10 cellular contexts compared by ENCODE assay signal in the genomic region with DNA sequence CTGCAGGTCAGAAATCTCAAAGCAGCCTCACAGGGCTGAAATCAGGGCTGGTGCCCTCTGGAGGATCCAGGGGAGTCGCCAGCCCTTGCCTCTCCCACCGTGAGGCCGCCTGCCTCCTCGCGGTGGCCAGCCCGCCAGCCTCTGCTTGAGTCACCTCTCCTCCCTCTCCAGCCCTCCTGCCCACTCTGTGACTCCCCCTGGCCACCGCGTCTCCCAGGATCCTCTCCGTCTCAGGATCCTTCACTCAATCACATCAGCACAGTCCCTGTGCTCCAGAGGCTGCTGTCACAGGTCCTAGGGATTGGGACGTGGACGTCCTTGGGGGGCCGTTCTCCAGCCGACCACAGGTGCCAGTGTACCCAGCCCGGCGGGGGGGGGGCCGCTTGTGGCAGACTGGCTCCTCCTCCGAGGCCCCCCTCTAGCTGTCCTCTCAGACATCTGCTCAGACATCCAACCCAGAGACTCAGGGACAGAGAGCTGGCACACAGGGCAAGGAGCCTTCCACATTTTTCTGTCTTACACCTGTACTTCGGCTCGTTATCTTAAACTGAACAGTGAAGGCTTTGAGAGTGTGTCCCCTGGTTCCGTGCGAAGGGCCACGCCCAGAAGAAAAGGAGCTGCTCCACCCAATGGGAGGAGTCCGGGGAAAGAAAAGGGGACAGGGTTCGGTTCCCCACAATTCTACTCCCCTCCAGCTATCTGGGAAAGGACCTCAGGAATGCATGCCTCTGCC. TPM values are rescaled to one million over a fixed set of nuclear protein-coding genes. Genes with fewer than 3 reads are reported as not detected.
DNase-seq lines count a peak whose midpoint lies in the region; ATAC-seq, FAIRE-seq and TF ChIP-seq lines count a peak whose summit lies in the region.
"Had no signal": no experiment of that assay in that cellular context is flagged by ENCODE, and none has a peak within 500 bp of the region (broad histone marks: within the 10 kb centered on the region; RNA-seq: fewer than 3 reads in every experiment).

No MANE protein-coding gene starts in this region.

- no peak overlapping the region for H4K91ac ChIP-seq in H1 (replicated peaks; ENCODE audit: insufficient read length, low read length)

- H3K27ac ChIP-seq in H1 (ENCODE audit: low read depth, low read length) (no peak overlapping the region), osteoblast (ENCODE audit: low read depth, low read length) (no peak overlapping the region)

- H2BK5ac ChIP-seq in H1 (ENCODE audit: low read depth, low read length), result no peak overlapping the region

- H3K23me2 ChIP-seq in H1 (ENCODE audit: low read depth, low read length), result peaks cover 7% of the 10 kb centered on the region; the same call in 1 of the 2 replicates

- H3K23ac ChIP-seq in H1 (ENCODE audit: insufficient read length), result no peak overlapping the region

- TF ChIP-seq EP300 in H1 (IDR thresholded peaks at IDR 0.05; ENCODE audit: borderline replicate concordance in 1 of 2, low read depth in 2 of 2, low read length in 2 of 2), result no peak

- 56% methylated on average over 23 of the region's 24 CpGs; no CpG with 5 or more reads in 1 of the 2 experiments for WGBS in H1 (ENCODE audit: extremely low coverage in 1 of 2, insufficient coverage in 1 of 2, insufficient read length in 1 of 2, insufficient replicate concordance in 2 of 2, low coverage in 1 of 2, low lambda C conversion rate in 2 of 2, missing lambda C conversion rate in 1 of 2), 2 experiments

- H3K4me1 ChIP-seq in ES-I3 (ENCODE audit: insufficient read depth, low read length) (peaks cover 5% of the 10 kb centered on the region; the same call in 1 of the 2 replicates), H1 (replicated peaks in 1 of 4; ENCODE audit: control insufficient read depth in 3 of 4, insufficient read depth in 4 of 4, low read length in 3 of 4) (peaks cover 0 to 7% (median 4%) of the 10 kb centered on the region in 4 experiments; a peak in 5 of 7 replicates), osteoblast (ENCODE audit: insufficient read depth, low read length) (no peaks in the 10 kb centered on the region)

- peak; percentile 0 for DNase-seq in NCI-H524 treated with DMSO at 0.1 percent for 48 hours (lab: John Stamatoyannopoulos, UW)
- peak; percentile 15 to 76 for DNase-seq in H1 (ENCODE audit: low read depth in 1 of 2, low spot score in 2 of 2)
- no peak for DNase-seq in osteoblast (ENCODE audit: insufficient read length, low spot score, missing footprints)
- no peak for DNase-seq in GM12891 (ENCODE audit: insufficient read length, low spot score)
- DNase-seq in activated T-helper 1 cell treated with anti-CD3 and anti-CD28 coated beads, Interleukin-12 subunit alpha, Interleukin-12 subunit beta, Interleukin-2, Interleukin-4 antibody, amounts not matched to agents 30 ng/mL and 10 ng/mL and 1 ng/mL, durations not matched to agents 14 hours and 24 hours and 36 hours (ENCODE audit: low spot score), result no peak
- DNase-seq: activated B cell treated with CpG ODN at 0.5 μM for 24 hours; activated gamma-delta T cell treated with Interleukin-2 at 50 U/mL for 16 hours; effector CD8-positive, alpha-beta T cell had no signal

- H3K9me3 ChIP-seq in ES-I3 (ENCODE audit: control insufficient read depth, insufficient read depth, low read length) (no peaks in the 10 kb centered on the region), H1 (ENCODE audit: insufficient read depth in 2 of 2, low read depth in 1 of 2, low read length in 1 of 2) (no peaks in the 10 kb centered on the region; a peak in 1 of 4 replicates), osteoblast (ENCODE audit: low read depth, low read length) (no peaks in the 10 kb centered on the region)

- H2BK12ac ChIP-seq in H1 (ENCODE audit: low read depth, low read length), result no peak overlapping the region

- peaks cover 0 to 6% of the 10 kb centered on the region in 2 experiments for H4K20me1 ChIP-seq in H1 (replicated peaks in 1 of 2; ENCODE audit: control insufficient read depth in 1 of 2, insufficient read depth in 2 of 2, low read length in 2 of 2)
- no peaks in the 10 kb centered on the region for H4K20me1 ChIP-seq in osteoblast (ENCODE audit: insufficient read depth, low read length)

- no peak overlapping the region for H3K4ac ChIP-seq in H1 (replicated peaks; ENCODE audit: insufficient read length, low read depth, low read length)

- H3K36me3 ChIP-seq in ES-I3 (ENCODE audit: insufficient read depth, low read length), result no peaks in the 10 kb centered on the region
- H3K36me3 ChIP-seq in H1 (ENCODE audit: control insufficient read depth in 2 of 4, insufficient read depth in 4 of 4, low read length in 3 of 4), result no peaks in the 10 kb centered on the region
- no peaks in the 10 kb centered on the region for H3K36me3 ChIP-seq in osteoblast (ENCODE audit: insufficient read depth, low read length)

- H3K9ac ChIP-seq in ES-I3 (ENCODE audit: low read depth, low read length) (peak overlapping the region; percentile 16; the same call in 1 of the 2 replicates), H1 (replicated peaks in 1 of 4; ENCODE audit: extremely low read depth in 1 of 4, low read depth in 3 of 4, low read length in 3 of 4) (no peak overlapping the region)

- intact Hi-C loops in activated T-helper 1 cell treated with anti-CD3 and anti-CD28 coated beads, Interleukin-12 subunit alpha, Interleukin-12 subunit beta, Interleukin-2, Interleukin-4 antibody, amounts not matched to agents 30 ng/mL and 10 ng/mL and 1 ng/mL, durations not matched to agents 14 hours and 24 hours and 36 hours (cut with micrococcal nuclease), result no loop called here

- TF ChIP-seq POLR2A in H1 (IDR thresholded peaks at IDR 0.05; ENCODE audit: control extremely low read depth in 1 of 2, low read depth in 2 of 2, low read length in 2 of 2) (no peak), GM12891 (IDR thresholded peaks at IDR 0.05; ENCODE audit: low read depth, low read length) (no peak)

- H2AK5ac ChIP-seq in H1 (ENCODE audit: low read depth, low read length), result no peak overlapping the region

- H3K4me1 Mint-ChIP-seq in activated T-helper 1 cell treated with anti-CD3 and anti-CD28 coated beads, Interleukin-12 subunit alpha, Interleukin-12 subunit beta, Interleukin-2, Interleukin-4 antibody, amounts not matched to agents 30 ng/mL and 10 ng/mL and 1 ng/mL, durations not matched to agents 14 hours and 24 hours and 36 hours (ENCODE audit: low read depth), result peaks cover under 1% of the 10 kb centered on the region
- H3K4me1 Mint-ChIP-seq: activated B cell treated with CpG ODN at 0.5 μM for 24 hours had no signal

- H3K18ac ChIP-seq in H1 (ENCODE audit: extremely low read depth, low read length), result no peak overlapping the region; the same call in 1 of the 2 replicates

- H3K4me2 ChIP-seq in H1 (ENCODE audit: insufficient read depth in 1 of 2, low read depth in 2 of 2, low read length in 2 of 2), result peak overlapping the region; percentile 5 to 32; a peak in 2 of 4 replicates
- no peak overlapping the region for H3K4me2 ChIP-seq in osteoblast (ENCODE audit: insufficient read depth, low read length)

- H3K9me3 Mint-ChIP-seq in activated T-helper 1 cell treated with anti-CD3 and anti-CD28 coated beads, Interleukin-12 subunit alpha, Interleukin-12 subunit beta, Interleukin-2, Interleukin-4 antibody, amounts not matched to agents 30 ng/mL and 10 ng/mL and 1 ng/mL, durations not matched to agents 14 hours and 24 hours and 36 hours, result no peaks in the 10 kb centered on the region
- H3K9me3 Mint-ChIP-seq: activated B cell treated with CpG ODN at 0.5 μM for 24 hours had no signal

- H2AFZ ChIP-seq in H1 (ENCODE audit: low read length) (peak overlapping the region; percentile 79; the same call in 1 of the 2 replicates), osteoblast (ENCODE audit: low read length) (no peak overlapping the region)

- H3K36me3 Mint-ChIP-seq in activated T-helper 1 cell treated with anti-CD3 and anti-CD28 coated beads, Interleukin-12 subunit alpha, Interleukin-12 subunit beta, Interleukin-2, Interleukin-4 antibody, amounts not matched to agents 30 ng/mL and 10 ng/mL and 1 ng/mL, durations not matched to agents 14 hours and 24 hours and 36 hours (ENCODE audit: low read depth), result no peaks in the 10 kb centered on the region

- H3K27me3 Mint-ChIP-seq in activated T-helper 1 cell treated with anti-CD3 and anti-CD28 coated beads, Interleukin-12 subunit alpha, Interleukin-12 subunit beta, Interleukin-2, Interleukin-4 antibody, amounts not matched to agents 30 ng/mL and 10 ng/mL and 1 ng/mL, durations not matched to agents 14 hours and 24 hours and 36 hours (ENCODE audit: insufficient read depth), result peaks cover 12% of the 10 kb centered on the region

- no peak overlapping the region for H4K5ac ChIP-seq in H1 (ENCODE audit: insufficient read length, low read depth, low read length)

- peak; percentile 36 to 67 (median 65) for TF ChIP-seq CTCF in H1 (IDR thresholded peaks at IDR 0.05; ENCODE audit: control extremely low read depth in 1 of 3, insufficient read depth in 1 of 3, low read depth in 1 of 3, low read length in 3 of 3)
- TF ChIP-seq CTCF in osteoblast (IDR thresholded peaks at IDR 0.05; ENCODE audit: extremely low read depth, low read depth, low read length), result peak; percentile 17

- H4K8ac ChIP-seq in H1 (ENCODE audit: extremely low read depth, insufficient read depth, low read length), result 0 out of 2 replicates have a peak overlapping the region, but pooled peaks have one; percentile 31

- no peaks in the 10 kb centered on the region for H3K79me2 ChIP-seq in H1 (ENCODE audit: control insufficient read depth in 1 of 2, insufficient read depth in 2 of 2, low read length in 2 of 2)
- no peaks in the 10 kb centered on the region for H3K79me2 ChIP-seq in osteoblast (ENCODE audit: insufficient read depth, low read length)

- CTCF ChIA-PET in H1 (lab: Charles Lee; ENCODE audit: partially characterized antibody), result interaction anchor here (0.8 to 2.7 kb wide), 4 partner anchors 9 to 131 kb away, joined by 5 to 12 read pairs (median 8); partner anchors contain the start of gene PPP2R2D

- no peak overlapping the region for H2BK120ac ChIP-seq in H1 (replicated peaks; ENCODE audit: low read depth, low read length)

- no peak overlapping the region for H3K4me3 Mint-ChIP-seq in activated T-helper 1 cell treated with anti-CD3 and anti-CD28 coated beads, Interleukin-12 subunit alpha, Interleukin-12 subunit beta, Interleukin-2, Interleukin-4 antibody, amounts not matched to agents 30 ng/mL and 10 ng/mL and 1 ng/mL, durations not matched to agents 14 hours and 24 hours and 36 hours
- H3K4me3 Mint-ChIP-seq: activated B cell treated with CpG ODN at 0.5 μM for 24 hours had no signal

- POLR2A ChIA-PET in H1 (lab: Charles Lee; ENCODE audit: partially characterized antibody), result interaction anchor here (0.7 to 2.0 kb wide), 3 partner anchors 10 to 132 kb away, joined by 3 to 12 read pairs (median 4); partner anchors contain the start of gene PPP2R2D

- no peak for FAIRE-seq in H1 (lab: Jason Lieb, UNC)
- no peak for FAIRE-seq in GM12891 (lab: Jason Lieb, UNC)

- H2BK15ac ChIP-seq in H1 (ENCODE audit: low read length), result no peak overlapping the region; the same call in 1 of the 2 replicates

- no peak overlapping the region for H3K27ac Mint-ChIP-seq in activated T-helper 1 cell treated with anti-CD3 and anti-CD28 coated beads, Interleukin-12 subunit alpha, Interleukin-12 subunit beta, Interleukin-2, Interleukin-4 antibody, amounts not matched to agents 30 ng/mL and 10 ng/mL and 1 ng/mL, durations not matched to agents 14 hours and 24 hours and 36 hours
- H3K27ac Mint-ChIP-seq: activated B cell treated with CpG ODN at 0.5 μM for 24 hours had no signal

- no peak overlapping the region for H3K56ac ChIP-seq in H1 (replicated peaks; ENCODE audit: insufficient read length, low read depth, low read length)

- no peak overlapping the region for H2BK20ac ChIP-seq in H1 (ENCODE audit: low read length)

- H3K4me3 ChIP-seq in H1 (ENCODE audit: extremely low read depth in 1 of 4, insufficient read depth in 2 of 4, low read depth in 3 of 4, low read length in 4 of 4), result peak overlapping the region in 1 of 4 experiments; percentile 41; a peak in 2 of 8 replicates
- no peak overlapping the region for H3K4me3 ChIP-seq in osteoblast (ENCODE audit: insufficient read depth, low read length)

- peaks cover 0 to 3% (median 0%) of the 10 kb centered on the region in 4 experiments; a peak in 1 of 7 replicates for H3K27me3 ChIP-seq in H1 (replicated peaks in 1 of 4; ENCODE audit: control insufficient read depth in 3 of 4, extremely low read depth in 1 of 4, insufficient read depth in 3 of 4, low read length in 3 of 4)
- peaks cover 30% of the 10 kb centered on the region for H3K27me3 ChIP-seq in osteoblast (ENCODE audit: insufficient read depth, low read length)

- no peak; a peak in 1 of 4 replicates for TF ChIP-seq RAD21 in H1 (IDR thresholded peaks at IDR 0.05 in 1 of 2, conservative IDR thresholded peaks at IDR 0.05 in 1 of 2; ENCODE audit: low read depth in 2 of 2, low read length in 2 of 2)

- 0 out of 2 replicates have a peak, but pooled peaks cover 2% of the 10 kb centered on the region for H3K79me1 ChIP-seq in H1 (ENCODE audit: low read depth, low read length)

- no peak for ATAC-seq in GM21786 (IDR thresholded peaks at IDR 0.05; ENCODE audit: unreplicated experiment)

- H3K14ac ChIP-seq in H1 (ENCODE audit: insufficient read length), result no peak overlapping the region

RNA-seq across cellular contexts. Expression of gene PPP2R2D, which starts 9.4 kb away (rescaled TPM):
- 32.8 and 34.1 TPM in 2 replicates for total RNA-seq in H1 (2021; fragmentation: NEBNext Ultra II Directional; extraction: Animal tissue kit (Norgen Biotek cat#: 25700))
- 22.8 and 25.4 TPM in 2 replicates for polyA plus RNA-seq in H1 (2011; rRNA removed)
- 27.9 TPM for polyA plus RNA-seq in H1 (2011; cell fraction: cytosol; rRNA removed)
- 48.3 TPM for polyA plus RNA-seq in H1 (2011; cell fraction: nucleus; rRNA removed)
- 23.0 to 27.3 TPM (median 25.8 TPM) in 4 replicates for polyA plus RNA-seq in H1 (2012, experiment 1 of 2)
- 17.9 TPM for polyA plus RNA-seq in H1 (2012, experiment 2 of 2)
- 25.0 TPM for polyA plus RNA-seq in H1 (2013, experiment 1 of 2)
- 25.3 TPM for polyA plus RNA-seq in H1 (2013, experiment 2 of 2)
- polyA minus RNA-seq in H1 (2011; rRNA and poly(A)+ RNA removed), result 38.8 and 40.7 TPM in 2 replicates
- polyA minus RNA-seq in H1 (2011; cell fraction: cytosol; rRNA and poly(A)+ RNA removed), result 18.9 TPM
- polyA minus RNA-seq in H1 (2011; cell fraction: nucleus; rRNA and poly(A)+ RNA removed), result 42.4 TPM
- 23.9 and 30.1 TPM in 2 replicates for total RNA-seq in osteoblast
- polyA plus RNA-seq in GM12891 (2012; ENCODE audit: low read depth, missing spikeins), result 19.1 TPM
- total RNA-seq in activated T-helper 1 cell treated with anti-CD3 and anti-CD28 coated beads, Interleukin-12 subunit alpha, Interleukin-12 subunit beta, Interleukin-2, Interleukin-4 antibody, amounts not matched to agents 30 ng/mL and 10 ng/mL and 1 ng/mL, durations not matched to agents 14 hours and 24 hours and 36 hours, result 37.6 and 38.4 TPM in 2 replicates

Comparison
In these comparisons a context has a peak if more than half of its experiments do, and no peak if none do; other contexts are left out.
1. DNase-seq: peak in NCI-H524 treated with DMSO at 0.1 percent for 48 hours (single experiment) and H1 (2 of 2); none in osteoblast (single experiment), GM12891 (single experiment) and activated T-helper 1 cell treated with anti-CD3 and anti-CD28 coated beads, Interleukin-12 subunit alpha, Interleukin-12 subunit beta, Interleukin-2, Interleukin-4 antibody, amounts not matched to agents 30 ng/mL and 10 ng/mL and 1 ng/mL, durations not matched to agents 14 hours and 24 hours and 36 hours (single experiment).